8 cellular contexts compared by ENCODE assay signal in genomic region chr20:3819413-3820047, GRCh38. TPM values are rescaled to one million over a fixed set of nuclear protein-coding genes. Genes with fewer than 3 reads are reported as not detected.
A peak's percentile ranks its signal among the peaks of the same experiment; 100 is the strongest.
DNase-seq lines count a peak whose midpoint lies in the region; ATAC-seq, FAIRE-seq and TF ChIP-seq lines count a peak whose summit lies in the region.

No MANE protein-coding gene starts in this region.

- no peaks in the 10 kb centered on the region for H3K27me3 Mint-ChIP-seq in T-helper 1 cell treated with Interleukin-12 subunit alpha and Interleukin-12 subunit beta and Interleukin-4 antibody, amounts not matched to agents 30 μg/mL and 1 μg/mL, for 36 hours (ENCODE audit: low read depth)
- H3K27me3 Mint-ChIP-seq in activated naive CD8-positive, alpha-beta T cell treated with anti-CD3 and anti-CD28 coated beads, Interleukin-2, amount 50 U/mL, for 24 hours, result no peaks in the 10 kb centered on the region

- H3K9me3 ChIP-seq in kidney (ENCODE audit: control insufficient read depth in 1 of 2, low read length in 2 of 2), result no peaks in the 10 kb centered on the region
- H3K9me3 ChIP-seq in suprapubic skin, result no peaks in the 10 kb centered on the region

- H3K36me3 Mint-ChIP-seq in T-helper 1 cell treated with Interleukin-12 subunit alpha and Interleukin-12 subunit beta and Interleukin-4 antibody, amounts not matched to agents 30 μg/mL and 1 μg/mL, for 36 hours (ENCODE audit: low read depth), result peaks cover 13% of the 10 kb centered on the region
- H3K36me3 Mint-ChIP-seq in activated naive CD8-positive, alpha-beta T cell treated with anti-CD3 and anti-CD28 coated beads, Interleukin-2, amount 50 U/mL, for 24 hours (ENCODE audit: low read depth), result peaks cover 2% of the 10 kb centered on the region

- no peaks in the 10 kb centered on the region for H3K9me3 Mint-ChIP-seq in T-helper 1 cell treated with Interleukin-12 subunit alpha and Interleukin-12 subunit beta and Interleukin-4 antibody, amounts not matched to agents 30 μg/mL and 1 μg/mL, for 36 hours
- H3K9me3 Mint-ChIP-seq in activated naive CD8-positive, alpha-beta T cell treated with anti-CD3 and anti-CD28 coated beads, Interleukin-2, amount 50 U/mL, for 24 hours, result no peaks in the 10 kb centered on the region

- TF ChIP-seq POLR2A in suprapubic skin (IDR thresholded peaks at IDR 0.05), result no peak

- no peak for TF ChIP-seq EP300 in suprapubic skin (IDR thresholded peaks at IDR 0.05)

- 73% methylated on average over 20 of the region's 20 CpGs for WGBS in suprapubic skin

- no peak for ATAC-seq in activated naive CD8-positive, alpha-beta T cell treated with anti-CD3 and anti-CD28 coated beads, Interleukin-2, amount 50 U/mL, for 24 hours
- ATAC-seq in GM21390 (IDR thresholded peaks at IDR 0.05; ENCODE audit: unreplicated experiment), result no peak

- TF ChIP-seq CTCF in kidney (IDR thresholded peaks at IDR 0.05; ENCODE audit: borderline replicate concordance, extremely low read depth, insufficient read depth) (no peak), suprapubic skin (IDR thresholded peaks at IDR 0.05) (no peak)

- H3K27ac Mint-ChIP-seq in T-helper 1 cell treated with Interleukin-12 subunit alpha and Interleukin-12 subunit beta and Interleukin-4 antibody, amounts not matched to agents 30 μg/mL and 1 μg/mL, for 36 hours, result peak overlapping the region; percentile 77
- peak overlapping the region; percentile 95 for H3K27ac Mint-ChIP-seq in activated naive CD8-positive, alpha-beta T cell treated with anti-CD3 and anti-CD28 coated beads, Interleukin-2, amount 50 U/mL, for 24 hours

- no peaks in the 10 kb centered on the region for H3K27me3 ChIP-seq in suprapubic skin

- peak overlapping the region; percentile 41 to 86 for H3K9ac ChIP-seq in kidney (ENCODE audit: low read length in 2 of 2)

- peaks cover 8 to 14% of the 10 kb centered on the region in 2 donors for H3K4me1 ChIP-seq in kidney (ENCODE audit: control insufficient read depth in 1 of 2, insufficient read depth in 1 of 2, low read depth in 1 of 2, low read length in 2 of 2)
- H3K4me1 ChIP-seq in suprapubic skin, result peaks cover 29% of the 10 kb centered on the region

- peak overlapping the region; percentile 81 to 84 for H3K4me3 ChIP-seq in kidney (ENCODE audit: low read length in 2 of 2)
- peak overlapping the region; percentile 78 for H3K4me3 ChIP-seq in suprapubic skin

- peaks cover 15% of the 10 kb centered on the region in 2 donors for H3K36me3 ChIP-seq in kidney (ENCODE audit: control insufficient read depth in 1 of 2, insufficient read depth in 2 of 2, low read length in 2 of 2)
- H3K36me3 ChIP-seq in suprapubic skin, result peaks cover 22% of the 10 kb centered on the region

- H3K4me1 Mint-ChIP-seq in T-helper 1 cell treated with Interleukin-12 subunit alpha and Interleukin-12 subunit beta and Interleukin-4 antibody, amounts not matched to agents 30 μg/mL and 1 μg/mL, for 36 hours (ENCODE audit: low read depth), result peaks cover 40% of the 10 kb centered on the region
- H3K4me1 Mint-ChIP-seq in activated naive CD8-positive, alpha-beta T cell treated with anti-CD3 and anti-CD28 coated beads, Interleukin-2, amount 50 U/mL, for 24 hours, result peaks cover 48% of the 10 kb centered on the region

- H3K27ac ChIP-seq in kidney (ENCODE audit: low read depth in 2 of 2, low read length in 2 of 2) (peak overlapping the region; percentile 99 to 100), suprapubic skin (peak overlapping the region; percentile 95)

- no peak for DNase-seq in T-helper 1 cell
- DNase-seq in activated naive CD8-positive, alpha-beta T cell treated with anti-CD3 and anti-CD28 coated beads, Interleukin-2, amount 50 U/mL, for 24 hours, result no peak
- DNase-seq in kidney, result peak; percentile 71
- no peak for DNase-seq in suprapubic skin (ENCODE audit: low spot score in 2 of 2)
- DNase-seq in glomerular visceral epithelial cell (ENCODE audit: extremely low spot score), result no peak
- no peak for DNase-seq in nucleus accumbens (lab: John Stamatoyannopoulos, UW)

- no peak for FAIRE-seq in kidney (lab: Jason Lieb, UNC)

- peak overlapping the region; percentile 87 for H3K4me3 Mint-ChIP-seq in T-helper 1 cell treated with Interleukin-12 subunit alpha and Interleukin-12 subunit beta and Interleukin-4 antibody, amounts not matched to agents 30 μg/mL and 1 μg/mL, for 36 hours
- peak overlapping the region; percentile 93 for H3K4me3 Mint-ChIP-seq in activated naive CD8-positive, alpha-beta T cell treated with anti-CD3 and anti-CD28 coated beads, Interleukin-2, amount 50 U/mL, for 24 hours

- intact Hi-C loops in kidney (cut with DNase I), result no loop called here

RNA-seq across cellular contexts. Expression of gene AP5S1, which starts 0.8 kb away (rescaled TPM):
- total RNA-seq in kidney, result 19.5 TPM
- 16.0 TPM for polyA plus RNA-seq in kidney (ENCODE audit: insufficient read depth, low read depth, low replicate concordance)
- 10 to 100 TPM in 3 of 4 donors, 1 to 10 TPM in 1; 7.7 to 18.3 (median 14.3) TPM for total RNA-seq in suprapubic skin

RNA-seq across cellular contexts. Expression of gene CDC25B, which starts 23.4 kb away (rescaled TPM):
- total RNA-seq in kidney, result 40.3 TPM
- 24.1 TPM for polyA plus RNA-seq in kidney (ENCODE audit: insufficient read depth, low read depth, low replicate concordance)
- total RNA-seq in suprapubic skin, result 10 to 100 TPM; 12.7 to 34.4 (median 23.3) TPM

RNA-seq across cellular contexts. Expression of gene MAVS, which starts 27.1 kb away (rescaled TPM):
- 46.8 TPM for total RNA-seq in kidney
- polyA plus RNA-seq in kidney (ENCODE audit: insufficient read depth, low read depth, low replicate concordance), result 10.0 TPM
- 10 to 100 TPM; 29.1 to 50.0 (median 39.1) TPM for total RNA-seq in suprapubic skin

RNA-seq across cellular contexts. Expression of gene CENPB, which starts 33.0 kb away (rescaled TPM):
- total RNA-seq in kidney, result 99.8 TPM
- polyA plus RNA-seq in kidney (ENCODE audit: insufficient read depth, low read depth, low replicate concordance), result 56.2 TPM
- total RNA-seq in suprapubic skin, result 10 to 100 TPM; 57.0 to 81.4 (median 66.4) TPM

RNA-seq across cellular contexts. Expression of gene SPEF1, which starts 38.3 kb away (rescaled TPM):
- total RNA-seq in kidney (3.4 TPM), suprapubic skin (not detected)
- 3.8 TPM for polyA plus RNA-seq in kidney (ENCODE audit: insufficient read depth, low read depth, low replicate concordance)
